10 cellular contexts compared by ENCODE assay signal in genomic region chr6:21873562-21873961, GRCh38.
DNase-seq lines count a peak whose midpoint lies in the region; ATAC-seq and TF ChIP-seq lines count a peak whose summit lies in the region.
"Had no signal": no experiment of that assay in that cellular context is flagged by ENCODE, and none has a peak within 500 bp of the region (broad histone marks: within the 10 kb centered on the region; RNA-seq: fewer than 3 reads in every experiment).

No MANE protein-coding gene starts in this region.

- CTCF ChIA-PET in RWPE1 (lab: Yijun Ruan, JAX) = no interaction called here

- peak overlapping the region; percentile 89 for H3K27ac ChIP-seq in RWPE1

- H3K4me3 ChIP-seq in fibroblast of mammary gland (ENCODE audit: control insufficient read depth, low read depth, low read length) = no peak overlapping the region

- POLR2A ChIA-PET in RWPE1 (lab: Yijun Ruan, JAX; ENCODE audit: low non-redundant PET) = no interaction called here

- ATAC-seq in sciatic nerve (peak; percentile 58), HG03280 (IDR thresholded peaks at IDR 0.05; ENCODE audit: unreplicated experiment) (no peak)

- intact Hi-C loops in sciatic nerve (cut with DNase I) = no loop called here

- peak; percentile 97 for DNase-seq in EH (ENCODE audit: low read depth)
- DNase-seq in RWPE1 (ENCODE audit: low spot score) = peak; percentile 51
- peak; percentile 98 for DNase-seq in fibroblast of mammary gland (ENCODE audit: low read depth)
- no peak for DNase-seq in sciatic nerve (ENCODE audit: low spot score)
- DNase-seq in activated CD4-positive, CD25-positive, alpha-beta regulatory T cell (lab: John Stamatoyannopoulos, UW) = no peak
- no peak for DNase-seq in amniotic stem cell (lab: John Stamatoyannopoulos, UW)
- DNase-seq in germinal center (ENCODE audit: low spot score) = no peak
- DNase-seq: KG1, NCI-H2081 treated with DMSO at 0.1 percent for 48 hours had no signal

- TF ChIP-seq CTCF in RWPE1 (conservative IDR thresholded peaks at IDR 0.05; ENCODE audit: low read depth) = no peak
- no peak for TF ChIP-seq CTCF in fibroblast of mammary gland (conservative IDR thresholded peaks at IDR 0.05; ENCODE audit: control insufficient read depth, insufficient read depth, low read depth, low read length)

Comparison
In these comparisons a context has a peak if more than half of its experiments do, and no peak if none do; other contexts are left out.
1. DNase-seq: peak in EH (single experiment), RWPE1 (single experiment) and fibroblast of mammary gland (single experiment); none in sciatic nerve (single experiment), activated CD4-positive, CD25-positive, alpha-beta regulatory T cell (0 of 4), amniotic stem cell (single experiment) and germinal center (single experiment).